ENCODE assay signal across 1 cellular context in the genomic region with DNA sequence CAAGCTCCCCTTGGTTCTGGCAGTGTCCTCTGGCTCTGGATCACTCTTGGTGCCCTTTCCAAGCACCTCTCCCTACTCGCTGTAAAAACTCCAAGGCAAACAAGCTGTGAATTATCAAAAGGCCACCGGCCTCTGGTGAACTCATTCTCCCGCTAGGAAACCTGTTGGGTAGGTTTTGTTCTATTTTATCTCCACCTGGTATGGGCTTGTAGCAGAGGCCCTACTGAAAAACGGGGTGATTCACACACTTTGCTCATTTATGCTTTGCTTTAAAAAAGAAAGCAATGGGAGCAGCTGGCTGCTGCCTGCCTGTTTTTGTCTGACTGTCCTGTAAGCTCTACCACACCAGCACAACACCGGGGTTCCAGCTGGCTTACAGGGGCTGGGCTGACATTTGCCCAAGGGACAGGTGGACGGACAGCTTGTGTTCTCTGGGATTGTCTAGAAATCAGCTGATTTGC.
TF ChIP-seq lines count a peak whose summit lies in the region.

No MANE protein-coding gene starts in this region.

TF ChIP-seq in HepG2, 621 proteins besides CTCF, POLR2A, EP300 and RAD21 (continued from another document):
- TF ChIP-seq ZBTB33 (CRISPR knock-in tag; IDR thresholded peaks at IDR 0.05), result peak; percentile 81
